2 cellular contexts compared by ENCODE assay signal in genomic region chr5:141665995-141666940, GRCh38.
TF ChIP-seq lines count a peak whose summit lies in the region.

No MANE protein-coding gene starts in this region.

TF ChIP-seq in HEK293, 187 proteins besides CTCF, POLR2A, EP300 and RAD21:
- TF ChIP-seq PRDM1 (tag by site-specific recombination; IDR thresholded peaks at IDR 0.05) (peak; percentile 97), ZNF292 (tag by site-specific recombination; IDR thresholded peaks at IDR 0.05; ENCODE audit: borderline replicate concordance, low read depth) (no peak), PRDM10 (tag by site-specific recombination; IDR thresholded peaks at IDR 0.05) (peak; percentile 30; the same call in 1 of the 2 replicates)

TF ChIP-seq in K562, 482 proteins besides CTCF, POLR2A, EP300 and RAD21:
- TF ChIP-seq BCOR (IDR thresholded peaks at IDR 0.05) = peak; percentile 61; the same call in 1 of the 2 replicates
- peak; percentile 87 for TF ChIP-seq RBM25 (IDR thresholded peaks at IDR 0.05; ENCODE audit: low read depth, low read length, severe bottlenecking)
- TF ChIP-seq UBTF (IDR thresholded peaks at IDR 0.05; ENCODE audit: borderline replicate concordance in 1 of 2, low read depth in 2 of 2, low read length in 2 of 2) = no peak
- peak; percentile 67 for TF ChIP-seq ADNP (tag; IDR thresholded peaks at IDR 0.05)
- TF ChIP-seq PBX2 (CRISPR knock-in tag; IDR thresholded peaks at IDR 0.05; ENCODE audit: low read depth) = no peak
- TF ChIP-seq PBX2 (tag; conservative IDR thresholded peaks at IDR 0.05; ENCODE audit: low read depth) = no peak
- TF ChIP-seq KDM1A (IDR thresholded peaks at IDR 0.05) = peak in 1 of 2 experiments; percentile 25; a peak in 1 of 4 replicates
- TF ChIP-seq SUPT5H (IDR thresholded peaks at IDR 0.05) = no peak
- TF ChIP-seq ZNF146 (CRISPR knock-in tag; IDR thresholded peaks at IDR 0.05; ENCODE audit: unreplicated experiment) = peak; percentile 11
